In the genomic region with DNA sequence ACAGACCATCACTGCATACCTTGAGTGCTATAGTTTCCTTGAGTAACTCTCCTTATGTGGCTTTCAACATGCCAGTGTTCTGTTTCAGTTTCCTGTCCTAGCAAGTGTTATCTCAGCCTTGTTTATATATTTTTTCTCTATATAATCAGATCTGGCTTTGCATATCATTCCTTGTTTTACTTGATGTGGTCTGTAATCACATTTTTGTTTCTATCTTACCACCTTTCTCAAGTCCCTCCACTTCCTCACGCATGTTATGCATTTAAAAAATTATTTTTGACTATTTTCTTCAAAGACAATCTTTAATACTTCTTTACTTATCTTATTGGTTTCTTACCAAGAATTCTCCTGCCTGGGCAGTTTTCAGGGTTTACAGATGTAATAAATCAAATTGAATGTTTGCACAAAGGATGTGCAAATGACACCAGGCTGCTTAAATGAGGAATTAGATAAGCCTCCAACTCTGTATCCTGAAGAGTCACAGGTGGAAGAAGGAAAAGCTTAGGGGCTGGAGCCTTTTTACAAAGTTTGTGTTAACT, we compare ENCODE assay signal across 16 cellular contexts.
DNase-seq lines count a peak whose midpoint lies in the region; ATAC-seq and TF ChIP-seq lines count a peak whose summit lies in the region.
"Had no signal": no experiment of that assay in that cellular context is flagged by ENCODE, and none has a peak within 500 bp of the region (broad histone marks: within the 10 kb centered on the region; RNA-seq: fewer than 3 reads in every experiment).

No MANE protein-coding gene starts in this region.

- TF ChIP-seq CTCF in LNCaP clone FGC (IDR thresholded peaks at IDR 0.05; ENCODE audit: control insufficient read depth, extremely low read depth, insufficient read depth) = no peak
- TF ChIP-seq CTCF in fibroblast of villous mesenchyme (IDR thresholded peaks at IDR 0.05; ENCODE audit: insufficient read depth, low read depth, low read length) = no peak
- TF ChIP-seq CTCF in HFFc6 (IDR thresholded peaks at IDR 0.05) = no peak

- no peak overlapping the region for H3K27ac Mint-ChIP-seq in activated naive CD8-positive, alpha-beta T cell treated with anti-CD3 and anti-CD28 coated beads for 36 hours
- H3K27ac Mint-ChIP-seq in HFFc6 = no peak overlapping the region
- H3K27ac Mint-ChIP-seq: CD4-positive, alpha-beta T cell had no signal

- no peaks in the 10 kb centered on the region for H3K27me3 Mint-ChIP-seq in activated naive CD8-positive, alpha-beta T cell treated with anti-CD3 and anti-CD28 coated beads for 36 hours
- H3K27me3 Mint-ChIP-seq in HFFc6 (ENCODE audit: insufficient read depth) = peaks cover 4% of the 10 kb centered on the region
- H3K27me3 Mint-ChIP-seq: CD4-positive, alpha-beta T cell had no signal

- DNase-seq in LNCaP clone FGC (ENCODE audit: low read depth) (peak; percentile 90), amniotic epithelial cell (ENCODE audit: low read depth) (peak; percentile 44), fibroblast of villous mesenchyme (ENCODE audit: low read depth) (peak; percentile 50), HFFc6 (no peak), NCI-H187 treated with DMSO at 0.1 percent for 48 hours (lab: John Stamatoyannopoulos, UW) (no peak)
- no peak for DNase-seq in activated naive CD8-positive, alpha-beta T cell treated with anti-CD3 and anti-CD28 coated beads for 36 hours
- DNase-seq: BE2C; CD4-positive, alpha-beta T cell; DMS53; HCEC 1CT; MG63; NCI-H1092; NCI-H1694 had no signal

- ATAC-seq in HG02973 (IDR thresholded peaks at IDR 0.05; ENCODE audit: unreplicated experiment) = no peak
- ATAC-seq: HepG2 had no signal

- no peak overlapping the region for H3K4me3 Mint-ChIP-seq in activated naive CD8-positive, alpha-beta T cell treated with anti-CD3 and anti-CD28 coated beads for 36 hours
- no peak overlapping the region for H3K4me3 Mint-ChIP-seq in HFFc6
- H3K4me3 Mint-ChIP-seq: CD4-positive, alpha-beta T cell had no signal

- H3K4me3 ChIP-seq in LNCaP clone FGC (ENCODE audit: low read depth, low read length) (no peak overlapping the region), fibroblast of villous mesenchyme (ENCODE audit: low read depth, low read length) (no peak overlapping the region)
- H3K4me3 ChIP-seq: MG63, SJSA1 had no signal

- H3K9me3 Mint-ChIP-seq in activated naive CD8-positive, alpha-beta T cell treated with anti-CD3 and anti-CD28 coated beads for 36 hours = no peaks in the 10 kb centered on the region
- no peaks in the 10 kb centered on the region for H3K9me3 Mint-ChIP-seq in HFFc6
- H3K9me3 Mint-ChIP-seq: CD4-positive, alpha-beta T cell had no signal

- no peaks in the 10 kb centered on the region for H3K36me3 Mint-ChIP-seq in activated naive CD8-positive, alpha-beta T cell treated with anti-CD3 and anti-CD28 coated beads for 36 hours
- no peaks in the 10 kb centered on the region for H3K36me3 Mint-ChIP-seq in HFFc6 (ENCODE audit: low read depth)

- H3K4me1 Mint-ChIP-seq in activated naive CD8-positive, alpha-beta T cell treated with anti-CD3 and anti-CD28 coated beads for 36 hours = no peaks in the 10 kb centered on the region
- H3K4me1 Mint-ChIP-seq in HFFc6 (ENCODE audit: low read depth) = peaks cover 8% of the 10 kb centered on the region; the same call in 1 of the 2 replicates

Comparison
In these comparisons a context has a peak if more than half of its experiments do, and no peak if none do; other contexts are left out.
1. DNase-seq: peak in LNCaP clone FGC (single experiment), amniotic epithelial cell (single experiment) and fibroblast of villous mesenchyme (single experiment); none in activated naive CD8-positive, alpha-beta T cell treated with anti-CD3 and anti-CD28 coated beads for 36 hours (single experiment), HFFc6 (single experiment) and NCI-H187 treated with DMSO at 0.1 percent for 48 hours (single experiment).